Comparison of ENCODE assay signal across 1 cellular context in genomic region chr11:62715150-62716130, GRCh38.
TF ChIP-seq lines count a peak whose summit lies in the region.

No MANE protein-coding gene starts in this region.

TF ChIP-seq in HCT116, 20 proteins besides CTCF, POLR2A, EP300 and RAD21 (continued from another document):
- no peak for TF ChIP-seq YY1 (IDR thresholded peaks at IDR 0.05; ENCODE audit: extremely low read depth, insufficient replicate concordance, low read depth, low read length)
- TF ChIP-seq TCF7L2 (IDR thresholded peaks at IDR 0.05; ENCODE audit: borderline replicate concordance, extremely low read depth, insufficient read depth, insufficient read length), result no peak
- no peak for TF ChIP-seq FOSL1 (IDR thresholded peaks at IDR 0.05; ENCODE audit: low read depth)
- TF ChIP-seq ZFX (IDR thresholded peaks at IDR 0.05), result no peak
- TF ChIP-seq ZNF274 (IDR thresholded peaks at IDR 0.05; ENCODE audit: low read depth, low read length), result no peak
- no peak for TF ChIP-seq JUND (IDR thresholded peaks at IDR 0.05)
- TF ChIP-seq ATF3 (IDR thresholded peaks at IDR 0.05), result no peak
- no peak for TF ChIP-seq MAX (IDR thresholded peaks at IDR 0.05)
- no peak for TF ChIP-seq EGR1 (IDR thresholded peaks at IDR 0.05; ENCODE audit: low read depth)
- TF ChIP-seq CEBPB (IDR thresholded peaks at IDR 0.05; ENCODE audit: low read depth), result no peak
- TF ChIP-seq EZH2 (IDR thresholded peaks at IDR 0.05), result no peak
- no peak for TF ChIP-seq POLR2AphosphoS5 (IDR thresholded peaks at IDR 0.05; ENCODE audit: low read depth, low read length)
